Comparison of ENCODE assay signal across 8 cellular contexts in genomic region chr4:172830295-172830764, GRCh38.
A peak's percentile ranks its signal among the peaks of the same experiment; 100 is the strongest.
DNase-seq lines count a peak whose midpoint lies in the region; ATAC-seq and TF ChIP-seq lines count a peak whose summit lies in the region.

No MANE protein-coding gene starts in this region.

- DNase-seq in NCI-H2081 (lab: John Stamatoyannopoulos, UW) (peak; percentile 5 to 17), NCI-H2081 treated with DMSO at 0.1 percent for 48 hours (lab: John Stamatoyannopoulos, UW) (no peak), NCI-H748 treated with DMSO at 0.1 percent for 48 hours (lab: John Stamatoyannopoulos, UW) (peak; percentile 18), esophagus squamous epithelium (lab: John Stamatoyannopoulos, UW) (no peak), spleen (no peak), NCI-H1048 (lab: John Stamatoyannopoulos, UW) (no peak)

- no peak for ATAC-seq in HG03457 (IDR thresholded peaks at IDR 0.05; ENCODE audit: unreplicated experiment)
- no peak for ATAC-seq in GM19023 (IDR thresholded peaks at IDR 0.05; ENCODE audit: unreplicated experiment)

- H3K4me1 ChIP-seq in esophagus squamous epithelium = no peaks in the 10 kb centered on the region
- H3K4me1 ChIP-seq in spleen = no peaks in the 10 kb centered on the region

- H3K36me3 ChIP-seq in esophagus squamous epithelium (no peaks in the 10 kb centered on the region), spleen (no peaks in the 10 kb centered on the region)

- 7 to 10% methylated on average over 5 of the region's 5 CpGs for WGBS in esophagus squamous epithelium, 2 donors
- WGBS in spleen, 5 donors = 8 to 13% (median 11%) methylated on average over 5 of the region's 5 CpGs

- H3K4me3 ChIP-seq in esophagus squamous epithelium = no peak overlapping the region
- H3K4me3 ChIP-seq in spleen = no peak overlapping the region

- H3K9me3 ChIP-seq in esophagus squamous epithelium = no peaks in the 10 kb centered on the region
- H3K9me3 ChIP-seq in spleen = no peaks in the 10 kb centered on the region

- H3K27me3 ChIP-seq in esophagus squamous epithelium (peaks cover 0 to 7% (median 0%) of the 10 kb centered on the region in 4 donors), spleen (replicated peaks in 1 of 7) (no peaks in the 10 kb centered on the region)

- intact Hi-C loops in esophagus squamous epithelium (cut with DNase I) = no loop called here
- intact Hi-C loops in spleen (cut with DNase I; ENCODE audit: low total_unique reads) = no loop called here

- H3K27ac ChIP-seq in esophagus squamous epithelium (no peak overlapping the region), spleen (no peak overlapping the region)

- no peak for TF ChIP-seq POLR2A in esophagus squamous epithelium (IDR thresholded peaks at IDR 0.05)
- no peak for TF ChIP-seq POLR2A in spleen (IDR thresholded peaks at IDR 0.05)

- TF ChIP-seq CTCF in esophagus squamous epithelium (IDR thresholded peaks at IDR 0.05) (peak in 4 of 6 experiments; percentile 52 to 61 (median 58)), spleen (IDR thresholded peaks at IDR 0.05 in 8 of 11, conservative IDR thresholded peaks at IDR 0.05 in 3 of 11) (peak in 9 of 11 experiments; percentile 25 to 64 (median 53))

Comparison
In these comparisons a context has a peak if more than half of its experiments do, and no peak if none do; other contexts are left out.
1. DNase-seq: peak in NCI-H2081 (2 of 2) and NCI-H748 treated with DMSO at 0.1 percent for 48 hours (single experiment); none in NCI-H2081 treated with DMSO at 0.1 percent for 48 hours (single experiment), esophagus squamous epithelium (single experiment), spleen (single experiment) and NCI-H1048 (single experiment).